Comparison of ENCODE assay signal across 8 cellular contexts in the genomic region with DNA sequence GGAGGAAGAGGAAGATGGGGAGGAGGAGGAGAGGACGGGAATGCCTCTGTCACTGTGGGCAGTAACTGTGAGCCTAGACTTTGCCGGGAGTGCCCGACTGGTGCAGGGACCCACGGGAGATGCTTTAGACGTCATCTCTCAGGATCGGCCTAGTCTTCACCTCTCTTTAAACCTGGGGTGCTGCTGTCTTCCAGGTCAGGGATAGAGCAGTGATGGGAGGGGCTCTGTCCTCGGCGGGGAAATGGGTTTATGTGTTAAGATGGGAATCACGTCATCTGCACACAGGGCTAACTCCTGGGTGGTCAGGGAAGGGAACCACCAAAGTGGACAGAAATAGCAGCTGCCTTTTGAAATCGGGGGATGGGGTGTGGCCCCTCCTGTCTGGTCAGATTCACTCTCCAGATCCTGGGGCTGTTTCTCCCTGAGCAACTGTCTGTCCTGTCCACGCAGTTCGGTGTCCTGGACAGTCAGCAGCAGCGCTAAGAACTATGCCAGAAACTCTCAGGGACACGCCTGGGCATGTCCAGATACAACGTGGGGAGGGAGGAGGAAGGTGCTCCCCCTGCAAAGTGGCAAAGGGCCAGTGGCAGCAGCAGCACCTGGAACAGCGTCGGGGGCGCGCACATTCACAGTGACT. TPM values are rescaled to one million over a fixed set of nuclear protein-coding genes. Genes with fewer than 3 reads are reported as not detected.
DNase-seq lines count a peak whose midpoint lies in the region; ATAC-seq lines count a peak whose summit lies in the region.

No MANE protein-coding gene starts in this region.

- H3K4me3 Mint-ChIP-seq in activated CD8-positive, alpha-beta T cell treated with anti-CD3 and anti-CD28 coated beads, Interleukin-2, amount 10 ng/mL, durations not matched to agents 7 days and 5 days, result no peak overlapping the region
- no peak overlapping the region for H3K4me3 Mint-ChIP-seq in stimulated activated naive CD8-positive, alpha-beta T cell treated with anti-CD3 and anti-CD28 coated beads, Interleukin-15, amount 100 ng/mL, for 72 hours

- peaks cover 23% of the 10 kb centered on the region for H3K4me1 Mint-ChIP-seq in activated CD8-positive, alpha-beta T cell treated with anti-CD3 and anti-CD28 coated beads, Interleukin-2, amount 10 ng/mL, durations not matched to agents 7 days and 5 days (ENCODE audit: low read depth)
- H3K4me1 Mint-ChIP-seq in stimulated activated naive CD8-positive, alpha-beta T cell treated with anti-CD3 and anti-CD28 coated beads, Interleukin-15, amount 100 ng/mL, for 72 hours, result peaks cover 47% of the 10 kb centered on the region

- DNase-seq in AG08396 (ENCODE audit: low spot score) (peak; percentile 69), HT1080 (ENCODE audit: low read depth) (peak; percentile 90), left ventricle myocardium superior (peak; percentile 80)
- DNase-seq in activated CD8-positive, alpha-beta T cell treated with anti-CD3 and anti-CD28 coated beads, Interleukin-2, amount 10 ng/mL, durations not matched to agents 7 days and 5 days, result no peak
- no peak for DNase-seq in stimulated activated naive CD8-positive, alpha-beta T cell treated with anti-CD3 and anti-CD28 coated beads, Interleukin-15, amount 100 ng/mL, for 72 hours
- no peak for DNase-seq in activated CD8-positive, alpha-beta memory T cell treated with anti-CD3 and anti-CD28 coated beads, Interleukin-2, amount 50 U/mL, for 48 hours

- ATAC-seq in activated CD8-positive, alpha-beta T cell treated with anti-CD3 and anti-CD28 coated beads, Interleukin-2, amount 10 ng/mL, durations not matched to agents 7 days and 5 days, result no peak
- ATAC-seq in left ventricle myocardium superior (peak; percentile 81), GM21576 (IDR thresholded peaks at IDR 0.05; ENCODE audit: unreplicated experiment) (no peak), HG02642 (IDR thresholded peaks at IDR 0.05; ENCODE audit: poor library complexity, unreplicated experiment) (no peak)
- ATAC-seq in stimulated activated naive CD8-positive, alpha-beta T cell treated with anti-CD3 and anti-CD28 coated beads, Interleukin-15, amount 100 ng/mL, for 72 hours, result peak; percentile 7

- intact Hi-C loops in left ventricle myocardium superior (cut with micrococcal nuclease), result no loop called here

- H3K36me3 Mint-ChIP-seq in activated CD8-positive, alpha-beta T cell treated with anti-CD3 and anti-CD28 coated beads, Interleukin-2, amount 10 ng/mL, durations not matched to agents 7 days and 5 days (ENCODE audit: low read depth), result peaks cover 2% of the 10 kb centered on the region

- peaks cover 2% of the 10 kb centered on the region for H3K9me3 Mint-ChIP-seq in activated CD8-positive, alpha-beta T cell treated with anti-CD3 and anti-CD28 coated beads, Interleukin-2, amount 10 ng/mL, durations not matched to agents 7 days and 5 days (ENCODE audit: insufficient read depth)
- H3K9me3 Mint-ChIP-seq in stimulated activated naive CD8-positive, alpha-beta T cell treated with anti-CD3 and anti-CD28 coated beads, Interleukin-15, amount 100 ng/mL, for 72 hours, result peaks cover 3 to 10% of the 10 kb centered on the region in 2 donors

- H3K27ac Mint-ChIP-seq in activated CD8-positive, alpha-beta T cell treated with anti-CD3 and anti-CD28 coated beads, Interleukin-2, amount 10 ng/mL, durations not matched to agents 7 days and 5 days, result peak overlapping the region; percentile 64
- peak overlapping the region; percentile 27 to 72 for H3K27ac Mint-ChIP-seq in stimulated activated naive CD8-positive, alpha-beta T cell treated with anti-CD3 and anti-CD28 coated beads, Interleukin-15, amount 100 ng/mL, for 72 hours

- no peaks in the 10 kb centered on the region for H3K27me3 Mint-ChIP-seq in activated CD8-positive, alpha-beta T cell treated with anti-CD3 and anti-CD28 coated beads, Interleukin-2, amount 10 ng/mL, durations not matched to agents 7 days and 5 days (ENCODE audit: low read depth)
- peaks cover 27% of the 10 kb centered on the region for H3K27me3 Mint-ChIP-seq in stimulated activated naive CD8-positive, alpha-beta T cell treated with anti-CD3 and anti-CD28 coated beads, Interleukin-15, amount 100 ng/mL, for 72 hours

- CTCF ChIA-PET in activated CD8-positive, alpha-beta T cell treated with anti-CD3 and anti-CD28 coated beads, Interleukin-2, amount 10 ng/mL, durations not matched to agents 7 days and 5 days (lab: Charles Lee), result no interaction called here

- POLR2A ChIA-PET in activated CD8-positive, alpha-beta T cell treated with anti-CD3 and anti-CD28 coated beads, Interleukin-2, amount 10 ng/mL, durations not matched to agents 7 days and 5 days (lab: Charles Lee), result no interaction called here

RNA-seq across cellular contexts. Expression of a gene that starts 26.8 kb away (rescaled TPM):
- total RNA-seq in HT1080 (2014; rRNA removed; shearing (Covaris generic)), result 136 and 138 TPM in 2 replicates
- 338 and 350 TPM in 2 replicates for polyA plus RNA-seq in HT1080 (2015; cell fraction: cytosol; rRNA removed)
- 351 and 364 TPM in 2 replicates for polyA plus RNA-seq in HT1080 (2015; cell fraction: nucleus; rRNA removed)
- under 1 TPM; 0.53 to 0.65 TPM for total RNA-seq in activated CD8-positive, alpha-beta T cell treated with anti-CD3 and anti-CD28 coated beads, Interleukin-2, amount 10 ng/mL, durations not matched to agents 7 days and 5 days
- 210 TPM for total RNA-seq in left ventricle myocardium superior

Comparison
In these comparisons a context has a peak if more than half of its experiments do, and no peak if none do; other contexts are left out.
1. DNase-seq: peak in AG08396 (single experiment), HT1080 (single experiment) and left ventricle myocardium superior (single experiment); none in activated CD8-positive, alpha-beta T cell treated with anti-CD3 and anti-CD28 coated beads, Interleukin-2, amount 10 ng/mL, durations not matched to agents 7 days and 5 days (single experiment), stimulated activated naive CD8-positive, alpha-beta T cell treated with anti-CD3 and anti-CD28 coated beads, Interleukin-15, amount 100 ng/mL, for 72 hours (0 of 2) and activated CD8-positive, alpha-beta memory T cell treated with anti-CD3 and anti-CD28 coated beads, Interleukin-2, amount 50 U/mL, for 48 hours (single experiment).
2. ATAC-seq: peak in left ventricle myocardium superior (single experiment) and stimulated activated naive CD8-positive, alpha-beta T cell treated with anti-CD3 and anti-CD28 coated beads, Interleukin-15, amount 100 ng/mL, for 72 hours (single experiment); none in activated CD8-positive, alpha-beta T cell treated with anti-CD3 and anti-CD28 coated beads, Interleukin-2, amount 10 ng/mL, durations not matched to agents 7 days and 5 days (single experiment), GM21576 (single experiment) and HG02642 (single experiment).
3. RNA of a gene that starts 26.8 kb away (total RNA-seq): 210 TPM in left ventricle myocardium superior (single experiment) and 136 to 138 TPM in HT1080; 0.53 to 0.65 TPM in activated CD8-positive, alpha-beta T cell treated with anti-CD3 and anti-CD28 coated beads, Interleukin-2, amount 10 ng/mL, durations not matched to agents 7 days and 5 days; every median in the first group is over 10 times any median in the second.